8 cellular contexts compared by ENCODE assay signal in the genomic region with DNA sequence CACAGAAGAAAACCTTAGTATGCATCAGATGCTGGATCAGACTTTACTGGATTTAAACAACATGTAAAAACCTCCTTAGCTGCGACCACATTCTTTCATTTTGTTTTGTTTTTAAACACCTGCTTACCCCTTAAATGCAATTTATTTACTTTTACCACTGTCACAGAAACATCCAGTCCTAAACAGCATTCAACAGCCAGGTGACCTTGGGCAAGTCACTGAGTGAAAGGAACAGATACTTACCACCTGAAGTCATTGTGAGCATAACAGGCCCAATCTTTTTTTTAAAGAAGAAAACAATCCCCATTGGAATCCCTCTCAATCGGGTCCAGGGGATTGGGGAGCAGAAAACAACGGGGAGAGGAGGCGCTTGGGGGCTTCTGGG. TPM values are rescaled to one million over a fixed set of nuclear protein-coding genes. Genes with fewer than 3 reads are reported as not detected.
DNase-seq lines count a peak whose midpoint lies in the region; ATAC-seq and TF ChIP-seq lines count a peak whose summit lies in the region.

No MANE protein-coding gene starts in this region.

- in situ Hi-C loops in astrocyte of the spinal cord (cut with HindIII; ENCODE audit: low sequenced_read_pairs): no loop called here

- H3K4me3 ChIP-seq in astrocyte of the spinal cord (ENCODE audit: low read depth, low read length) (peak overlapping the region; percentile 80), mesodermal cell (ENCODE audit: extremely low read depth, insufficient read depth, low read length, poor library complexity, severe bottlenecking) (peak overlapping the region; percentile 64)

- no peak overlapping the region for H3K27ac ChIP-seq in mesodermal cell (ENCODE audit: low read depth, low read length, severe bottlenecking)

- TF ChIP-seq CTCF in astrocyte of the spinal cord (IDR thresholded peaks at IDR 0.05; ENCODE audit: low read depth, low read length): no peak

- peaks cover 3% of the 10 kb centered on the region for H3K4me1 ChIP-seq in mesodermal cell (ENCODE audit: control insufficient read depth, insufficient read depth, low read length, poor library complexity, severe bottlenecking)

- ATAC-seq in HG03342 (IDR thresholded peaks at IDR 0.05; ENCODE audit: unreplicated experiment): peak; percentile 10

- DNase-seq in DMS53 (lab: John Stamatoyannopoulos, UW): peak; percentile 31
- no peak for DNase-seq in DMS53 treated with DMSO at 0.1 percent for 48 hours (lab: John Stamatoyannopoulos, UW; ENCODE audit: unreplicated experiment)
- DNase-seq in astrocyte of the spinal cord (ENCODE audit: low read depth, low spot score): no peak
- no peak for DNase-seq in DMS 273 treated with DMSO at 0.1 percent for 48 hours (lab: John Stamatoyannopoulos, UW)
- DNase-seq in NCI-H2196 (lab: John Stamatoyannopoulos, UW; ENCODE audit: unreplicated experiment): no peak
- no peak for DNase-seq in SW 1271 (lab: John Stamatoyannopoulos, UW)

- 50 to 82% methylated on average over 1 of the region's 4 CpGs for WGBS in mesodermal cell (ENCODE audit: insufficient coverage in 2 of 2), 2 experiments

- no peaks in the 10 kb centered on the region for H3K9me3 ChIP-seq in mesodermal cell (ENCODE audit: control insufficient read depth, low read length)

- H3K36me3 ChIP-seq in mesodermal cell (ENCODE audit: control insufficient read depth, insufficient read depth, low read length): no peaks in the 10 kb centered on the region

RNA-seq across cellular contexts. Expression of a gene that starts 0.4 kb away (rescaled TPM):
- 5.5 TPM for polyA plus RNA-seq in mesodermal cell (2013, experiment 1 of 2)
- 3.3 TPM for polyA plus RNA-seq in mesodermal cell (2013, experiment 2 of 2)

RNA-seq across cellular contexts. Expression of a gene that starts 50.5 kb away (rescaled TPM):
- polyA plus RNA-seq in mesodermal cell (2013, experiment 1 of 2): not detected
- not detected for polyA plus RNA-seq in mesodermal cell (2013, experiment 2 of 2)
